Comparison of ENCODE assay signal across 15 cellular contexts in genomic region chr6:24692851-24693592, GRCh38. TPM values are rescaled to one million over a fixed set of nuclear protein-coding genes. Genes with fewer than 3 reads are reported as not detected.
"Had no signal": no experiment of that assay in that cellular context is flagged by ENCODE, and none has a peak within 500 bp of the region (broad histone marks: within the 10 kb centered on the region; RNA-seq: fewer than 3 reads in every experiment).

No MANE protein-coding gene starts in this region.

- H3K9me3 Mint-ChIP-seq: activated B cell treated with CpG ODN at 0.5 μM for 24 hours; brain; central memory CD8-positive, alpha-beta T cell; effector memory CD8-positive, alpha-beta T cell; neural progenitor cell; T-helper 1 cell treated with Interleukin-12 subunit alpha and Interleukin-12 subunit beta and Interleukin-4 antibody, amounts not matched to agents 30 μg/mL and 1 μg/mL, for 36 hours had no signal

- ATAC-seq: effector memory CD8-positive, alpha-beta T cell; pancreas had no signal

- H3K4me3 ChIP-seq: neural progenitor cell, pancreas, tibial artery, uterus had no signal

- DNase-seq: activated B cell treated with CpG ODN at 0.5 μM for 24 hours; activated CD4-positive, alpha-beta T cell treated with anti-CD3 and anti-CD28 coated beads, Interleukin-2, amount 50 U/mL, for 1 hour; activated naive CD4-positive, alpha-beta T cell treated with Interleukin-2 at 50 U/mL for 16 hours; effector memory CD8-positive, alpha-beta T cell; hippocampal formation; pancreas; stimulated activated CD4-positive, alpha-beta T cell treated with anti-CD3 and anti-CD28 coated beads, Interleukin-4, amount 100 ng/mL, for 24 hours; tibial artery; uterus had no signal

- H3K27ac ChIP-seq: neural progenitor cell, pancreas, tibial artery, uterus had no signal

- H3K4me3 Mint-ChIP-seq: activated B cell treated with CpG ODN at 0.5 μM for 24 hours; brain; central memory CD8-positive, alpha-beta T cell; effector memory CD8-positive, alpha-beta T cell; neural progenitor cell; T-helper 1 cell treated with Interleukin-12 subunit alpha and Interleukin-12 subunit beta and Interleukin-4 antibody, amounts not matched to agents 30 μg/mL and 1 μg/mL, for 36 hours had no signal

- H3K27ac Mint-ChIP-seq: activated B cell treated with CpG ODN at 0.5 μM for 24 hours; neural progenitor cell; T-helper 1 cell treated with Interleukin-12 subunit alpha and Interleukin-12 subunit beta and Interleukin-4 antibody, amounts not matched to agents 30 μg/mL and 1 μg/mL, for 36 hours had no signal

- H3K36me3 ChIP-seq: neural progenitor cell, pancreas, uterus had no signal

- H3K9me3 ChIP-seq: pancreas, tibial artery, uterus had no signal

- FAIRE-seq: pancreas had no signal

- H2AFZ ChIP-seq: neural progenitor cell had no signal

- H3K4me1 ChIP-seq: neural progenitor cell, uterus had no signal

- H3K27me3 ChIP-seq: neural progenitor cell, pancreas, tibial artery, uterus had no signal

- H3K4me1 Mint-ChIP-seq: activated B cell treated with CpG ODN at 0.5 μM for 24 hours, brain, neural progenitor cell had no signal

- H3K4me2 ChIP-seq: neural progenitor cell had no signal

- H3K9ac ChIP-seq: neural progenitor cell had no signal

- H3K36me3 Mint-ChIP-seq: neural progenitor cell had no signal

- H3K27me3 Mint-ChIP-seq: activated B cell treated with CpG ODN at 0.5 μM for 24 hours; brain; central memory CD8-positive, alpha-beta T cell; effector memory CD8-positive, alpha-beta T cell had no signal

RNA-seq across cellular contexts. Expression of gene KIAA0319, which starts 47.0 kb away (rescaled TPM):
- total RNA-seq: kidney epithelial cell, renal cortical epithelial cell had no signal
